20 cellular contexts compared by ENCODE assay signal in the genomic region with DNA sequence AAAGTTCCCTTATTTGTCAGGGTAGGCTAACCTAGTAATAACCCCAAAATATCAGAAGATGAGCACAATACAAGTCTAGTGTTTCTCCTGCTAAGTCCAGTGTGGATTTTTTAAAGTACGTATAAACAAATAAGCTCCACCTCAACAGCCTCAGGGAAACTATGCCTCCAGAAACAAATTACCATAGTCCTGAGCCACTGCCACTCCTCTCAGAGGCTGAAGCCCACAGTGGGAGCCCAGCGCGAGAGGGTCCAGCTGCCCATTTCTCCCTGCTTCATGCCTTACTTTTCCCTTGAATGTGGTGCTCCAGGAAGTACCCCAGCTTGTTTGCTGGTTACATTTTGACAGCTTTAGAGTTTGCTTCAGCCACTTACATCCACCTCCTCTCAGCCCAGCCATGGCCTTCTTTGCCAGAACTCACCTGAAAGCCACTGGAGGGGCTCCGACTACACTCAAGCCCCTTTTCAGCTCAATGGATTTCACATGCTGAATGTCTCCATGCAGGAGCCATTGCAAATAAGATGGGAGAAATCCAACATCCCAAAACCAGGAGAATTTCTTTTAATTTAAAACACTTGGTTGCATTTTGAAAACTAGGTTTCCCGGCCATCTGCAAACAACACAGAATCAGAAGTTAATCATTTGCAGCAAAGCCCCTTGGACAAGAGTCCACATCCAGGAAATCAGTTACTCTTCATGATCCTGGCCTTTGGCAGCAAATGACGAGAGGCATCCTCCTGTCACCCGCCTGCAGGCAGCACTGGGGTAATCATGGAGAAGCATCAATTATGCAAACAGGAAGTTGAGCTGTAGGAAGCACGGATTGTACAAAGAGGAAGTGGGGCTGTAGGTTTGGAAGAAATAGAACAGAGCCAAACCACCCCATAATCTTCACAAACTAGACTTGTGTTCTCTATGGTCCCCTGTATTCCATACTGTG.
DNase-seq lines count a peak whose midpoint lies in the region; ATAC-seq and TF ChIP-seq lines count a peak whose summit lies in the region.
"Had no signal": no experiment of that assay in that cellular context is flagged by ENCODE, and none has a peak within 500 bp of the region (broad histone marks: within the 10 kb centered on the region; RNA-seq: fewer than 3 reads in every experiment).

No MANE protein-coding gene starts in this region.

- no peak overlapping the region for H3K23ac ChIP-seq in neuronal stem cell (ENCODE audit: low read depth, low read length, poor library complexity)

- H2AK5ac ChIP-seq in neuronal stem cell (ENCODE audit: low read depth, low read length) = no peak overlapping the region

- no peak overlapping the region for H2BK15ac ChIP-seq in neuronal stem cell (ENCODE audit: low read length)

- no peak overlapping the region for H4K91ac ChIP-seq in neuronal stem cell (ENCODE audit: low read depth, low read length, poor library complexity)

- WGBS in neuronal stem cell (ENCODE audit: extremely low coverage in 2 of 2, insufficient read length in 2 of 2, insufficient replicate concordance in 1 of 2), 2 donors = no CpG with 5 or more reads among the region's 8 CpGs

- no peaks in the 10 kb centered on the region for H3K36me3 Mint-ChIP-seq in CD8-positive, alpha-beta memory T cell
- H3K36me3 Mint-ChIP-seq: natural killer cell had no signal

- H3K4me2 ChIP-seq in neuronal stem cell (ENCODE audit: insufficient read depth, low read length, poor library complexity, severe bottlenecking) = no peak overlapping the region
- H3K4me2 ChIP-seq: GM23338 had no signal

- CTCF ChIA-PET in CD8-positive, alpha-beta memory T cell (lab: Charles Lee) = no interaction called here

- POLR2A ChIA-PET in CD8-positive, alpha-beta memory T cell (lab: Charles Lee) = no interaction called here

- peak overlapping the region; percentile 86 for H2AFZ ChIP-seq in neuronal stem cell (ENCODE audit: low read length)
- H2AFZ ChIP-seq: GM23338 had no signal

- H3K9ac ChIP-seq in neuronal stem cell (ENCODE audit: low read depth, low read length, poor library complexity) = no peak overlapping the region

- H3K4me3 ChIP-seq in coronary artery (no peak overlapping the region), neuronal stem cell (ENCODE audit: low read length in 2 of 2) (no peak overlapping the region)
- H3K4me3 ChIP-seq in CD8-positive, alpha-beta memory T cell (ENCODE audit: low read length) = no peak overlapping the region
- H3K4me3 ChIP-seq: GM23338, prostate gland, testis had no signal

- no peak overlapping the region for H4K8ac ChIP-seq in neuronal stem cell (ENCODE audit: low read depth, low read length)

- H3K14ac ChIP-seq in neuronal stem cell (ENCODE audit: low read length) = no peak overlapping the region

- H3K27ac Mint-ChIP-seq in CD8-positive, alpha-beta memory T cell = no peak overlapping the region
- H3K27ac Mint-ChIP-seq: B cell, GM23338, memory B cell, natural killer cell had no signal

- no peak for ATAC-seq in HG03442 (IDR thresholded peaks at IDR 0.05; ENCODE audit: unreplicated experiment)
- ATAC-seq: GM23338 had no signal

- no peak overlapping the region for H2BK120ac ChIP-seq in neuronal stem cell (ENCODE audit: low read depth, low read length)

- no peaks in the 10 kb centered on the region for H3K9me3 Mint-ChIP-seq in CD8-positive, alpha-beta memory T cell
- H3K9me3 Mint-ChIP-seq: GM23338, memory B cell, natural killer cell had no signal

- H3K18ac ChIP-seq in neuronal stem cell (ENCODE audit: low read length) = no peak overlapping the region

- H3K4ac ChIP-seq in neuronal stem cell (ENCODE audit: low read length) = no peak overlapping the region

- no peak overlapping the region for H2BK5ac ChIP-seq in neuronal stem cell (ENCODE audit: low read length)

- in situ Hi-C loops in KBM-7 (cut with MboI; ENCODE audit: low pct_unique_long_range_greater_than_20kb, low sequenced_read_pairs) = no loop called here

- H3K27me3 Mint-ChIP-seq in CD8-positive, alpha-beta memory T cell = peaks cover 2 to 14% of the 10 kb centered on the region in 2 donors

- H3K9me3 ChIP-seq in neuronal stem cell (replicated peaks in 1 of 2; ENCODE audit: control insufficient read depth in 2 of 2, insufficient read depth in 1 of 2, low read depth in 1 of 2, low read length in 2 of 2) = no peaks in the 10 kb centered on the region
- no peaks in the 10 kb centered on the region for H3K9me3 ChIP-seq in CD8-positive, alpha-beta memory T cell (ENCODE audit: low read length)
- H3K9me3 ChIP-seq: prostate gland, testis had no signal

- no peak overlapping the region for H3K27ac ChIP-seq in coronary artery
- H3K27ac ChIP-seq in neuronal stem cell (replicated peaks; ENCODE audit: low read length) = no peak overlapping the region
- H3K27ac ChIP-seq in CD8-positive, alpha-beta memory T cell (ENCODE audit: low read depth, low read length) = no peak overlapping the region
- H3K27ac ChIP-seq: prostate gland, testis, WERI-Rb-1 had no signal

- no peaks in the 10 kb centered on the region for H3K36me3 ChIP-seq in neuronal stem cell (replicated peaks in 1 of 2; ENCODE audit: control insufficient read depth in 2 of 2, insufficient read depth in 2 of 2, low read length in 2 of 2)
- no peaks in the 10 kb centered on the region for H3K36me3 ChIP-seq in CD8-positive, alpha-beta memory T cell (ENCODE audit: insufficient read depth, low read length)
- H3K36me3 ChIP-seq: prostate gland, WERI-Rb-1 had no signal

- no peak for TF ChIP-seq CTCF in coronary artery (IDR thresholded peaks at IDR 0.05)

- peak; percentile 56 for DNase-seq in KBM-7
- peak; percentile 16 to 60 for DNase-seq in NOMO-1 (lab: John Stamatoyannopoulos, UW; ENCODE audit: unreplicated experiment in 2 of 2)
- peak; percentile 17 for DNase-seq in coronary artery (ENCODE audit: low spot score)
- DNase-seq in neuronal stem cell (ENCODE audit: low spot score) = no peak
- no peak for DNase-seq in CD8-positive, alpha-beta memory T cell
- DNase-seq in RPMI8226 = no peak
- DNase-seq: activated CD4-positive, alpha-beta T cell treated with anti-CD3 and anti-CD28 coated beads, Interleukin-2, amount 50 U/mL, for 4 hours; activated T-cell treated with anti-CD3 and anti-CD28 coated beads for 4 hours; central memory CD4-positive, alpha-beta T cell; DMS 273 treated with DMSO at 0.1 percent for 48 hours; head of caudate nucleus; natural killer cell; NCI-H1048; testis; WERI-Rb-1 had no signal

- peaks cover 0 to 8% (median 0%) of the 10 kb centered on the region in 3 donors for H3K4me1 Mint-ChIP-seq in CD8-positive, alpha-beta memory T cell
- H3K4me1 Mint-ChIP-seq: GM23338, memory B cell, natural killer cell had no signal

- H3K27me3 ChIP-seq in neuronal stem cell (ENCODE audit: control insufficient read depth in 3 of 3, insufficient read depth in 3 of 3, low read depth in 1 of 3, low read length in 3 of 3) = peaks cover 0 to 5% (median 0%) of the 10 kb centered on the region in 3 experiments
- no peaks in the 10 kb centered on the region for H3K27me3 ChIP-seq in CD8-positive, alpha-beta memory T cell (ENCODE audit: insufficient read depth, low read length, poor library complexity, severe bottlenecking)
- H3K27me3 ChIP-seq: testis had no signal

- H3K79me1 ChIP-seq in neuronal stem cell (ENCODE audit: low read depth, low read length) = no peaks in the 10 kb centered on the region

- no peaks in the 10 kb centered on the region for H3K4me1 ChIP-seq in neuronal stem cell (ENCODE audit: control insufficient read depth in 2 of 2, insufficient read depth in 1 of 2, low read depth in 1 of 2, low read length in 2 of 2)
- H3K4me1 ChIP-seq in CD8-positive, alpha-beta memory T cell (ENCODE audit: insufficient read depth, low read length) = no peaks in the 10 kb centered on the region
- H3K4me1 ChIP-seq: prostate gland, testis had no signal

- no peak overlapping the region for H2BK12ac ChIP-seq in neuronal stem cell (ENCODE audit: low read length)

- no peak overlapping the region for H3K4me3 Mint-ChIP-seq in CD8-positive, alpha-beta memory T cell
- H3K4me3 Mint-ChIP-seq: B cell, GM23338, memory B cell, natural killer cell had no signal

Comparison
In these comparisons a context has a peak if more than half of its experiments do, and no peak if none do; other contexts are left out.
1. DNase-seq: peak in KBM-7 (single experiment), NOMO-1 (2 of 2) and coronary artery (single experiment); none in neuronal stem cell (single experiment), CD8-positive, alpha-beta memory T cell (0 of 5) and RPMI8226 (single experiment).